ENCODE assay signal across 8 cellular contexts in genomic region chr2:175187378-175187777, GRCh38. TPM values are rescaled to one million over a fixed set of nuclear protein-coding genes. Genes with fewer than 3 reads are reported as not detected.
DNase-seq lines count a peak whose midpoint lies in the region; ATAC-seq lines count a peak whose summit lies in the region.

No MANE protein-coding gene starts in this region.

- no peaks in the 10 kb centered on the region for H3K9me3 ChIP-seq in T-helper 17 cell (ENCODE audit: control insufficient read depth, low read length, poor library complexity, severe bottlenecking)

- H3K27me3 Mint-ChIP-seq in activated CD4-positive, alpha-beta T cell treated with anti-CD3 and anti-CD28 coated beads, Interleukin-2, amount 10 ng/mL, durations not matched to agents 7 days and 5 days: peaks cover 21% of the 10 kb centered on the region
- H3K27me3 Mint-ChIP-seq in T-helper 17 cell (peaks cover 25% of the 10 kb centered on the region), naive B cell (peaks cover 23 to 37% (median 28%) of the 10 kb centered on the region in 3 donors)

- DNase-seq in activated CD4-positive, alpha-beta T cell treated with anti-CD3 and anti-CD28 coated beads, Interleukin-2, amount 10 ng/mL, durations not matched to agents 7 days and 5 days: peak; percentile 23
- no peak for DNase-seq in activated CD4-positive, alpha-beta T cell treated with anti-CD3 and anti-CD28 coated beads for 4 hours
- no peak for DNase-seq in T-helper 17 cell
- no peak for DNase-seq in naive B cell
- DNase-seq in GF-D8 (lab: John Stamatoyannopoulos, UW): no peak
- DNase-seq in germinal center (ENCODE audit: low spot score): no peak
- no peak for DNase-seq in superior temporal gyrus (ENCODE audit: extremely low spot score)

- H3K4me3 Mint-ChIP-seq in activated CD4-positive, alpha-beta T cell treated with anti-CD3 and anti-CD28 coated beads, Interleukin-2, amount 10 ng/mL, durations not matched to agents 7 days and 5 days: no peak overlapping the region
- H3K4me3 Mint-ChIP-seq in T-helper 17 cell: no peak overlapping the region
- no peak overlapping the region for H3K4me3 Mint-ChIP-seq in naive B cell

- no peaks in the 10 kb centered on the region for H3K4me1 Mint-ChIP-seq in activated CD4-positive, alpha-beta T cell treated with anti-CD3 and anti-CD28 coated beads, Interleukin-2, amount 10 ng/mL, durations not matched to agents 7 days and 5 days
- H3K4me1 Mint-ChIP-seq in T-helper 17 cell (no peaks in the 10 kb centered on the region), naive B cell (peaks cover 0 to 1% (median 0%) of the 10 kb centered on the region in 3 donors)

- no peak overlapping the region for H3K27ac Mint-ChIP-seq in activated CD4-positive, alpha-beta T cell treated with anti-CD3 and anti-CD28 coated beads, Interleukin-2, amount 10 ng/mL, durations not matched to agents 7 days and 5 days
- H3K27ac Mint-ChIP-seq in T-helper 17 cell: no peak overlapping the region
- no peak overlapping the region for H3K27ac Mint-ChIP-seq in naive B cell

- CTCF ChIA-PET in activated CD4-positive, alpha-beta T cell treated with anti-CD3 and anti-CD28 coated beads, Interleukin-2, amount 10 ng/mL, durations not matched to agents 7 days and 5 days (lab: Charles Lee): interaction anchor here (0.6 to 1.6 kb wide), 5 partner anchors 12 to 442 kb away, joined by 3 to 5 read pairs (median 3); no protein-coding TSS in a partner anchor

- POLR2A ChIA-PET in activated CD4-positive, alpha-beta T cell treated with anti-CD3 and anti-CD28 coated beads, Interleukin-2, amount 10 ng/mL, durations not matched to agents 7 days and 5 days (lab: Charles Lee): no interaction called here

- H3K9me3 Mint-ChIP-seq in activated CD4-positive, alpha-beta T cell treated with anti-CD3 and anti-CD28 coated beads, Interleukin-2, amount 10 ng/mL, durations not matched to agents 7 days and 5 days: no peaks in the 10 kb centered on the region
- peaks cover 0 to 14% (median 9%) of the 10 kb centered on the region in 7 donors for H3K9me3 Mint-ChIP-seq in naive B cell

- H3K36me3 Mint-ChIP-seq in activated CD4-positive, alpha-beta T cell treated with anti-CD3 and anti-CD28 coated beads, Interleukin-2, amount 10 ng/mL, durations not matched to agents 7 days and 5 days (ENCODE audit: low read depth): no peaks in the 10 kb centered on the region
- H3K36me3 Mint-ChIP-seq in T-helper 17 cell (ENCODE audit: low read depth): peaks cover 4% of the 10 kb centered on the region
- H3K36me3 Mint-ChIP-seq in naive B cell: no peaks in the 10 kb centered on the region

- ATAC-seq in HG02798 (IDR thresholded peaks at IDR 0.05; ENCODE audit: poor library complexity, unreplicated experiment) (peak; percentile 69), T-helper 17 cell (peak; percentile 50), naive B cell (ENCODE audit: low read depth in 2 of 2) (peak; percentile 30 to 35)

RNA-seq across cellular contexts. Expression of gene ATP5MC3, which starts 5.9 kb away (rescaled TPM):
- 100 to 1,000 TPM; 191 to 213 TPM for total RNA-seq in activated CD4-positive, alpha-beta T cell treated with anti-CD3 and anti-CD28 coated beads, Interleukin-2, amount 10 ng/mL, durations not matched to agents 7 days and 5 days
- 10 to 100 TPM; 80.1 to 89.2 TPM for total RNA-seq in T-helper 17 cell
- 100 to 1,000 TPM; 240 to 369 (median 311) TPM for polyA plus RNA-seq in naive B cell (ENCODE audit: low read depth in 6 of 6)

RNA-seq across cellular contexts. Expression of gene ATF2, which starts 19.4 kb away (rescaled TPM):
- total RNA-seq in activated CD4-positive, alpha-beta T cell treated with anti-CD3 and anti-CD28 coated beads, Interleukin-2, amount 10 ng/mL, durations not matched to agents 7 days and 5 days: 10 to 100 TPM; 57.9 to 62.1 TPM
- total RNA-seq in T-helper 17 cell: 10 to 100 TPM; 52.2 to 54.0 TPM
- polyA plus RNA-seq in naive B cell (ENCODE audit: low read depth in 6 of 6): 10 to 100 TPM; 22.9 to 42.8 (median 35.4) TPM
